Comparison of ENCODE assay signal across 31 cellular contexts in genomic region chr1:54165146-54165545, GRCh38. TPM values are rescaled to one million over a fixed set of nuclear protein-coding genes. Genes with fewer than 3 reads are reported as not detected.
"Had no signal": no experiment of that assay in that cellular context is flagged by ENCODE, and none has a peak within 500 bp of the region (broad histone marks: within the 10 kb centered on the region; RNA-seq: fewer than 3 reads in every experiment).

No MANE protein-coding gene starts in this region.

- H3K4me2 ChIP-seq: smooth muscle cell had no signal

- H3K4me3 Mint-ChIP-seq: effector memory CD8-positive, alpha-beta T cell; memory B cell; natural killer cell; stimulated activated effector memory CD8-positive, alpha-beta T cell treated with anti-CD3 and anti-CD28 coated beads, Interleukin-12 subunit alpha, Interleukin-12 subunit beta, amount 100 ng/mL, for 72 hours had no signal

- H3K27me3 ChIP-seq: esophagus squamous epithelium, heart right ventricle, ovary, transverse colon, upper lobe of right lung, uterus had no signal

- H3K27ac ChIP-seq: esophagus squamous epithelium, heart right ventricle, left ventricle myocardium inferior, lower lobe of right lung, ovary, transverse colon, upper lobe of right lung, uterus had no signal

- H3K4me1 ChIP-seq: lower lobe of right lung, uterus had no signal

- H3K9me3 ChIP-seq: esophagus squamous epithelium, heart right ventricle, left ventricle myocardium inferior, lower lobe of right lung, ovary, transverse colon, upper lobe of right lung, uterus had no signal

- ATAC-seq: effector memory CD8-positive, alpha-beta T cell; heart right ventricle; lower lobe of right lung; natural killer cell; sciatic nerve; stimulated activated effector memory CD8-positive, alpha-beta T cell treated with anti-CD3 and anti-CD28 coated beads, Interleukin-12 subunit alpha, Interleukin-12 subunit beta, amount 100 ng/mL, for 72 hours; stimulated activated naive CD8-positive, alpha-beta T cell treated with anti-CD3 and anti-CD28 coated beads, Interleukin-15, Interleukin-2, amounts not matched to agents 100 U/mL and 50 U/mL, for 24 hours; upper lobe of right lung had no signal

- H3K4me3 ChIP-seq: esophagus squamous epithelium, heart right ventricle, left ventricle myocardium inferior, lower lobe of right lung, ovary, smooth muscle cell, transverse colon, upper lobe of right lung, uterus had no signal

- H3K4me1 Mint-ChIP-seq: memory B cell; natural killer cell; stimulated activated effector memory CD8-positive, alpha-beta T cell treated with anti-CD3 and anti-CD28 coated beads, Interleukin-12 subunit alpha, Interleukin-12 subunit beta, amount 100 ng/mL, for 72 hours had no signal

- DNase-seq: cortex of kidney; effector memory CD8-positive, alpha-beta T cell; erythroblast; esophagus squamous epithelium; foreskin melanocyte; glutamatergic neuron; heart right ventricle; hippocampal formation; kidney glomerular epithelial cell; left colon; left ventricle myocardium inferior; lower lobe of right lung; natural killer cell; occipital lobe; retina; stimulated activated CD4-positive, alpha-beta T cell treated with anti-CD3 and anti-CD28 coated beads, Interleukin-2, amount 100 ng/mL, for 24 hours; stimulated activated CD4-positive, alpha-beta T cell treated with anti-CD3 and anti-CD28 coated beads, Interleukin-4, amount 100 ng/mL, for 24 hours; stimulated activated naive CD8-positive, alpha-beta T cell treated with anti-CD3 and anti-CD28 coated beads, Interleukin-15, Interleukin-2, amounts not matched to agents 100 U/mL and 50 U/mL, for 24 hours; transverse colon; upper lobe of right lung; uterus had no signal

- H3K9me3 Mint-ChIP-seq: effector memory CD8-positive, alpha-beta T cell; memory B cell; natural killer cell; stimulated activated effector memory CD8-positive, alpha-beta T cell treated with anti-CD3 and anti-CD28 coated beads, Interleukin-12 subunit alpha, Interleukin-12 subunit beta, amount 100 ng/mL, for 72 hours had no signal

- FAIRE-seq: endometrium, islet of Langerhans had no signal

- H3K36me3 Mint-ChIP-seq: memory B cell; natural killer cell; stimulated activated effector memory CD8-positive, alpha-beta T cell treated with anti-CD3 and anti-CD28 coated beads, Interleukin-12 subunit alpha, Interleukin-12 subunit beta, amount 100 ng/mL, for 72 hours had no signal

- H3K27ac Mint-ChIP-seq: effector memory CD8-positive, alpha-beta T cell; memory B cell; natural killer cell; stimulated activated effector memory CD8-positive, alpha-beta T cell treated with anti-CD3 and anti-CD28 coated beads, Interleukin-12 subunit alpha, Interleukin-12 subunit beta, amount 100 ng/mL, for 72 hours had no signal

- H3K36me3 ChIP-seq: esophagus squamous epithelium, heart right ventricle, left ventricle myocardium inferior, lower lobe of right lung, ovary, transverse colon, upper lobe of right lung, uterus had no signal

RNA-seq across cellular contexts. Expression of gene CDCP2, which starts 12.3 kb away (rescaled TPM):
- total RNA-seq: left ventricle myocardium inferior, lower lobe of right lung, occipital lobe, pulmonary artery endothelial cell, smooth muscle cell had no signal
- polyA plus RNA-seq: neural cell, smooth muscle cell, thymus had no signal
